Comparison of ENCODE assay signal across 8 cellular contexts in genomic region chr12:120265483-120266179, GRCh38.
DNase-seq lines count a peak whose midpoint lies in the region; ATAC-seq and TF ChIP-seq lines count a peak whose summit lies in the region.

TSS of gene PXN (minus strand) at chr12:120265730. CDS start at chr12:120265629, 101 bp downstream.

- H3K4me3 ChIP-seq in foreskin fibroblast (ENCODE audit: low read depth in 1 of 2, low read length in 2 of 2) (peak within 1 kb of the TSS; percentile 88 to 93), neuron (ENCODE audit: low read length) (peak within 1 kb of the TSS; percentile 89), subcutaneous abdominal adipose tissue (ENCODE audit: low read depth in 1 of 5, low read length in 5 of 5) (peak within 1 kb of the TSS; percentile 71 to 85 (median 81))

- peak within 1 kb of the TSS; percentile 75 to 97 (median 91) for H3K9ac ChIP-seq in subcutaneous abdominal adipose tissue (ENCODE audit: low read length in 5 of 5)

- peak; percentile 55 for TF ChIP-seq CTCF in foreskin fibroblast (IDR thresholded peaks at IDR 0.05; ENCODE audit: low read depth, low read length)

- H2AFZ ChIP-seq in neuron (ENCODE audit: low read depth, low read length): peak within 1 kb of the TSS; percentile 32

- peak within 1 kb of the TSS; percentile 90 for H3K27ac ChIP-seq in subcutaneous abdominal adipose tissue (ENCODE audit: low read depth, low read length)

- H3K9me3 ChIP-seq in neuron (ENCODE audit: low read length) (no peaks in the 10 kb centered on the region), subcutaneous abdominal adipose tissue (ENCODE audit: control insufficient read depth in 5 of 5, low read length in 5 of 5) (no peaks in the 10 kb centered on the region)

- H3K4me1 ChIP-seq in neuron (ENCODE audit: insufficient read depth, low read length) (peaks cover 19% of the 10 kb centered on the region), subcutaneous abdominal adipose tissue (ENCODE audit: control insufficient read depth in 5 of 5, insufficient read depth in 5 of 5, low read length in 5 of 5) (peaks cover 15 to 57% (median 45%) of the 10 kb centered on the region in 5 donors)

- peak; percentile 75 for DNase-seq in COLO829 (ENCODE audit: low spot score)
- DNase-seq in KG1 (lab: John Stamatoyannopoulos, UW): peak; percentile 70
- DNase-seq in activated gamma-delta T cell treated with Interleukin-2 at 50 U/mL for 16 hours: peak; percentile 93
- peak; percentile 71 to 92 for DNase-seq in foreskin fibroblast

- no peaks in the 10 kb centered on the region for H3K27me3 ChIP-seq in neuron (ENCODE audit: insufficient read depth, low read length)
- H3K27me3 ChIP-seq in subcutaneous abdominal adipose tissue (ENCODE audit: control insufficient read depth in 5 of 5, insufficient read depth in 4 of 5, low read length in 5 of 5): no peaks in the 10 kb centered on the region

- H3K36me3 ChIP-seq in neuron (ENCODE audit: insufficient read depth, low read length) (no peaks in the 10 kb centered on the region), subcutaneous abdominal adipose tissue (ENCODE audit: control insufficient read depth in 5 of 5, insufficient read depth in 5 of 5, low read length in 5 of 5) (no peaks in the 10 kb centered on the region)

- ATAC-seq in GM21423 (IDR thresholded peaks at IDR 0.05; ENCODE audit: unreplicated experiment): peak; percentile 78

- peak; percentile 59 for TF ChIP-seq POLR2A in Raji (IDR thresholded peaks at IDR 0.05; ENCODE audit: insufficient read depth, low read depth, low read length)

Comparison
In these comparisons a context has a peak if more than half of its experiments do, and no peak if none do; other contexts are left out.
1. Peak in every context shown above with its lines: DNase-seq, ATAC-seq, H3K4me3 ChIP-seq and H3K27ac ChIP-seq.